Comparison of ENCODE assay signal across 1 cellular context in genomic region chr6:137708481-137708880, GRCh38.
TF ChIP-seq lines count a peak whose summit lies in the region.

No MANE protein-coding gene starts in this region.

TF ChIP-seq in GM12878, 131 proteins besides CTCF, POLR2A, EP300 and RAD21 (continued from another document):
- TF ChIP-seq ZBTB11 (CRISPR knock-in tag; IDR thresholded peaks at IDR 0.05), result no peak
